ENCODE assay signal across 8 cellular contexts in the genomic region with DNA sequence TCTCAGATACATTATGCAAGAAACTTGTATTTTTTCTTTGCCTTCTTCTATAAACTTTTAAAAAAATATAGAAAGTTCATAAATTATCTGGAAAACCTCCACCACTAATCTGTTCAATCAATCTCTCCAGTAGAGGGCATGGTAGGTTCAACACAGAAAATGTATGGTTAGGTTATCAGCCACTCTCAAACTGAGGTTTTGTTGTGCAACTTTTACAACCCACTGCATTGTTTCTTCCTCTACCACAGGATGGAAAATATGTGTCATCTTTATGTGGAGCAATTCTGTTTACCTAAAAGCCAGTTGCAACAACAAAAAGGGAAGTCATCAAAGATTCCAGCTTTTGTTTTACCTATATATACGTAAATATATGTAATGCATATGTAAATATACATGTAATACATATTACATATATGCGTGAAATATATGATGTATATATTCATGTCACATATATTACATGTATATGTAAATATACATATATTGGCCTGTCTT. TPM values are rescaled to one million over a fixed set of nuclear protein-coding genes. Genes with fewer than 3 reads are reported as not detected.
DNase-seq lines count a peak whose midpoint lies in the region; ATAC-seq and TF ChIP-seq lines count a peak whose summit lies in the region.

No MANE protein-coding gene starts in this region.

- POLR2A ChIA-PET in SK-N-SH (lab: Yijun Ruan, JAX) = no interaction called here

- peak; percentile 86 for TF ChIP-seq RAD21 in SK-N-SH (IDR thresholded peaks at IDR 0.05; ENCODE audit: low read length)

- H3K27ac Mint-ChIP-seq in GM23338 = no peak overlapping the region

- TF ChIP-seq EP300 in SK-N-SH (IDR thresholded peaks at IDR 0.05; ENCODE audit: borderline replicate concordance in 1 of 2, low read depth in 1 of 2, low read length in 1 of 2) = no peak

- ATAC-seq in GM23338 = no peak

- CTCF ChIA-PET in SK-N-SH (lab: Yijun Ruan, JAX) = interaction anchor here (0.6 to 4.4 kb wide), 17 partner anchors 9 to 332 kb away, joined by 3 to 104 read pairs (median 4); partner anchors contain the start of gene CDC73

- H3K9me3 Mint-ChIP-seq in GM23338 = no peaks in the 10 kb centered on the region; the same call in 2 of the 3 replicates

- H3K4me1 ChIP-seq in GM23338 (ENCODE audit: insufficient read depth) (peaks cover 15% of the 10 kb centered on the region), SK-N-SH (ENCODE audit: control insufficient read depth in 1 of 2, insufficient read depth in 2 of 2, low read depth in 1 of 2, low read length in 1 of 2) (peaks cover 17 to 20% of the 10 kb centered on the region in 2 experiments; a peak in 3 of 4 replicates), osteoblast (ENCODE audit: insufficient read depth, low read length) (peaks cover 29% of the 10 kb centered on the region)

- H3K36me3 Mint-ChIP-seq in GM23338 (ENCODE audit: low read depth) = peaks cover 5% of the 10 kb centered on the region; the same call in 2 of the 3 replicates

- no peak overlapping the region for H3K9ac ChIP-seq in SK-N-SH

- no peak overlapping the region for H3K4me3 ChIP-seq in GM23338
- no peak overlapping the region for H3K4me3 ChIP-seq in SK-N-SH (ENCODE audit: low read depth in 2 of 2, low read length in 1 of 2)
- H3K4me3 ChIP-seq in epithelial cell of proximal tubule (ENCODE audit: low read depth, low read length) = no peak overlapping the region
- H3K4me3 ChIP-seq in osteoblast (ENCODE audit: insufficient read depth, low read length) = no peak overlapping the region

- H3K27me3 Mint-ChIP-seq in GM23338 (ENCODE audit: insufficient read depth, low read depth, poor library complexity) = peaks cover 16% of the 10 kb centered on the region

- in situ Hi-C loops in ACHN (cut with HindIII; ENCODE audit: low pct_ligation_motif_present, low pct_unique_long_range_greater_than_20kb, low sequenced_read_pairs) = loop anchor here (25.0 kb wide), 1 partner anchor 206 kb away; no protein-coding TSS in a partner anchor

- H3K4me1 Mint-ChIP-seq in GM23338 = peaks cover 25% of the 10 kb centered on the region

- no peaks in the 10 kb centered on the region for H3K9me3 ChIP-seq in SK-N-SH
- H3K9me3 ChIP-seq in osteoblast (ENCODE audit: low read depth, low read length) = no peaks in the 10 kb centered on the region

- DNase-seq in ACHN = peak; percentile 85
- peak; percentile 82 for DNase-seq in EL
- peak; percentile 50 for DNase-seq in GM23338 (ENCODE audit: low spot score)
- peak; percentile 84 to 94 for DNase-seq in Kasumi-1 (lab: John Stamatoyannopoulos, UW)
- DNase-seq in SK-N-SH = peak; percentile 50
- peak; percentile 83 for DNase-seq in epithelial cell of proximal tubule (ENCODE audit: low read depth)
- peak; percentile 51 for DNase-seq in osteoblast (ENCODE audit: insufficient read length, low spot score, missing footprints)
- DNase-seq in GM19240 (ENCODE audit: insufficient read length, low spot score) = no peak

- H3K4me2 ChIP-seq in GM23338 (no peak overlapping the region), SK-N-SH (no peak overlapping the region), osteoblast (ENCODE audit: insufficient read depth, low read length) (no peak overlapping the region)

- H3K9me2 ChIP-seq in GM23338 (ENCODE audit: insufficient read depth) (no peaks in the 10 kb centered on the region), SK-N-SH (no peaks in the 10 kb centered on the region)

- H2AFZ ChIP-seq in GM23338 = no peak overlapping the region
- no peak overlapping the region for H2AFZ ChIP-seq in SK-N-SH (ENCODE audit: low read depth)
- H2AFZ ChIP-seq in osteoblast (ENCODE audit: low read length) = no peak overlapping the region

- H3K4me3 Mint-ChIP-seq in GM23338 = no peak overlapping the region

- H3K79me2 ChIP-seq in GM23338 (replicated peaks; ENCODE audit: insufficient read depth) = peaks cover 6% of the 10 kb centered on the region; the same call in 1 of the 2 replicates
- H3K79me2 ChIP-seq in SK-N-SH (ENCODE audit: insufficient read depth) = peaks cover 19% of the 10 kb centered on the region
- peaks cover 11% of the 10 kb centered on the region for H3K79me2 ChIP-seq in osteoblast (ENCODE audit: insufficient read depth, low read length)

- peaks cover 13% of the 10 kb centered on the region for H3K27me3 ChIP-seq in GM23338 (ENCODE audit: insufficient read depth)
- H3K27me3 ChIP-seq in SK-N-SH (ENCODE audit: insufficient read depth) = no peaks in the 10 kb centered on the region
- H3K27me3 ChIP-seq in osteoblast (ENCODE audit: insufficient read depth, low read length) = no peaks in the 10 kb centered on the region

- H3K27ac ChIP-seq in GM23338 (ENCODE audit: low read depth) = no peak overlapping the region
- H3K27ac ChIP-seq in SK-N-SH (ENCODE audit: low read depth in 2 of 2, low read length in 1 of 2) = no peak overlapping the region
- H3K27ac ChIP-seq in osteoblast (ENCODE audit: low read depth, low read length) = no peak overlapping the region

- H3F3A ChIP-seq in GM23338 (replicated peaks; ENCODE audit: low read depth) = no peaks in the 10 kb centered on the region; the same call in 1 of the 2 replicates
- H3F3A ChIP-seq in SK-N-SH (replicated peaks; ENCODE audit: insufficient read depth) = peaks cover 18% of the 10 kb centered on the region

- 85% methylated on average over 2 of the region's 2 CpGs for WGBS in SK-N-SH (ENCODE audit: low lambda C conversion rate)

- H3K36me3 ChIP-seq in GM23338 (ENCODE audit: insufficient read depth) = peaks cover 1% of the 10 kb centered on the region; the same call in 1 of the 2 replicates
- peaks cover 7 to 9% of the 10 kb centered on the region in 2 experiments for H3K36me3 ChIP-seq in SK-N-SH (replicated peaks in 1 of 2; ENCODE audit: control insufficient read depth in 1 of 2, insufficient read depth in 2 of 2, low read length in 1 of 2)
- peaks cover 2% of the 10 kb centered on the region for H3K36me3 ChIP-seq in osteoblast (ENCODE audit: insufficient read depth, low read length)

- TF ChIP-seq CTCF in GM23338 (conservative IDR thresholded peaks at IDR 0.05; ENCODE audit: low read depth in 2 of 2) = peak; percentile 74 to 75
- TF ChIP-seq CTCF in SK-N-SH (IDR thresholded peaks at IDR 0.05) = peak; percentile 80
- TF ChIP-seq CTCF in epithelial cell of proximal tubule (conservative IDR thresholded peaks at IDR 0.05; ENCODE audit: low read depth, low read length) = peak; percentile 77
- TF ChIP-seq CTCF in osteoblast (IDR thresholded peaks at IDR 0.05; ENCODE audit: extremely low read depth, low read depth, low read length) = peak; percentile 75

- no peaks in the 10 kb centered on the region for H4K20me1 ChIP-seq in GM23338 (replicated peaks; ENCODE audit: insufficient read depth)
- peaks cover 13% of the 10 kb centered on the region; the same call in 1 of the 2 replicates for H4K20me1 ChIP-seq in SK-N-SH (ENCODE audit: insufficient read depth)
- H4K20me1 ChIP-seq in osteoblast (ENCODE audit: insufficient read depth, low read length) = no peaks in the 10 kb centered on the region

TF ChIP-seq in GM23338, 12 proteins besides CTCF, POLR2A, EP300 and RAD21 (continues in another document):
- TF ChIP-seq CREB1 (CRISPR knock-in tag; IDR thresholded peaks at IDR 0.05; ENCODE audit: low read depth) = no peak

TF ChIP-seq in SK-N-SH, 30 proteins besides CTCF, POLR2A, EP300 and RAD21:
- peak; percentile 64 for TF ChIP-seq SMC3 (IDR thresholded peaks at IDR 0.05; ENCODE audit: low read depth, low read length)
- peak; percentile 86 for TF ChIP-seq GATA2 (CRISPR knock-in tag; IDR thresholded peaks at IDR 0.05)
- peak; percentile 47; the same call in 1 of the 2 replicates for TF ChIP-seq RCOR1 (IDR thresholded peaks at IDR 0.05; ENCODE audit: low read length)
- TF ChIP-seq RXRA (IDR thresholded peaks at IDR 0.05; ENCODE audit: borderline replicate concordance, low read depth) = no peak

RNA-seq across cellular contexts. Expression of gene RGS2, which starts 3.0 kb away (rescaled TPM):
- 13.1 and 13.8 TPM in 2 replicates for total RNA-seq in GM23338 (2014; rRNA removed; shearing (Covaris generic))
- 17.7 and 24.8 TPM in 2 replicates for polyA plus RNA-seq in GM23338 (2016; fragmentation: Nextera tagmentation; extraction: Ambion mirVana)
- 47.1 and 53.9 TPM in 2 replicates for polyA plus RNA-seq in SK-N-SH (2012; rRNA removed)
- 59.6 and 88.1 TPM in 2 replicates for polyA plus RNA-seq in SK-N-SH (2012; cell fraction: cytosol; rRNA removed)
- 49.8 and 91.8 TPM in 2 replicates for polyA plus RNA-seq in SK-N-SH (2012; cell fraction: nucleus; rRNA removed)
- 6.3 and 7.5 TPM in 2 replicates for total RNA-seq in epithelial cell of proximal tubule
- total RNA-seq in osteoblast = 5.6 and 5.8 TPM in 2 replicates
